1 cellular context compared by ENCODE assay signal in the genomic region with DNA sequence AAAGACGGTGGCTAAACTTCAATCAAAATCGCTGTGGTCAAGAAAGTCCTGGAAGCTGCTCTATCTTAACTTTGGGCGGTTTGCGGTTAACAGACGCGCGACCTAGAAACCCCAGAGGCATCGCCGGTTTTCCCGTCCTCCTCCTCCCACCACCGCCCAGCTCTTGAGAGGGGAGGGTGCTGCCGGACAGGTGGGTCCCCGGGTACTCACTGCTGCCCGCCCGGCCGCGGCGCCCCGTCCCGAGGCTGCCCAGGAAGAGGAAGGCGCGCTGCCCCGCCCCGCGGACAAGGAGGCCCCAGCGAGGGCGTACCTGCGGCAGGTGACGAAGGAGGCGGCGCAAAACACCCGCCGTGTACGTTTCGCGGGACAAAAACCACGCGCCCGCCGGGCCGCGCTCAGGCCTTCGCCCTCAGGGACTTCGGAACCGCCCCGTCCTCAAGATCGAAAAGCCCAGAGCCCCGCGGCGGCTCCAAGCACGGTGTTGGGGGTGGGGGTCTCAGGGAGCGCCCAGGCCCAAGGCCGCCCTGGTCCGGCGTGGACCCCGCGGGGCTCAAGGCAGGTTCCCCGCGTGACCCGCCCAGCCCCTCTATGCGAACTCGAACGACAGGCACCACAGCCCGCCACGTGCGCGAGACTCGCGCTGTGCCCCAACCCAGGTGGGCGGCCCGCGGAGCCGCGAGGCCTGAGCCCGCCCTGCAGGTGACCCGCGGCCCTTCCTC.
TF ChIP-seq lines count a peak whose summit lies in the region.

SH3YL1 (minus strand) TSS at position 259 of the 719 bp plus-strand sequence; CDS start at position 211, 48 bp downstream.

TF ChIP-seq in WTC11, 78 proteins besides CTCF, POLR2A, EP300 and RAD21 (continued from another document and continues in another):
- TF ChIP-seq ZBTB21 (CRISPR knock-in tag; IDR thresholded peaks at IDR 0.05; ENCODE audit: borderline replicate concordance) = no peak
- TF ChIP-seq HMGXB4 (CRISPR knock-in tag; IDR thresholded peaks at IDR 0.05) = no peak
- TF ChIP-seq TP53 (CRISPR knock-in tag; IDR thresholded peaks at IDR 0.05) = peak; percentile 28; the same call in 1 of the 2 replicates
- TF ChIP-seq GABPB1 (CRISPR knock-in tag; IDR thresholded peaks at IDR 0.05) = no peak
- TF ChIP-seq MLX (CRISPR knock-in tag; IDR thresholded peaks at IDR 0.05) = no peak
- TF ChIP-seq ELF4 (CRISPR knock-in tag; IDR thresholded peaks at IDR 0.05; ENCODE audit: low read depth) = 0 out of 2 replicates have a peak, but pooled peaks have one; percentile 73
- 0 out of 2 replicates have a peak, but pooled peaks have one; percentile 32 for TF ChIP-seq SMAD4 (CRISPR knock-in tag; IDR thresholded peaks at IDR 0.05)
- TF ChIP-seq ZNF512 (CRISPR knock-in tag; IDR thresholded peaks at IDR 0.05; ENCODE audit: borderline replicate concordance) = 0 out of 2 replicates have a peak, but pooled peaks have one; percentile 2
- TF ChIP-seq NFATC4 (CRISPR knock-in tag; IDR thresholded peaks at IDR 0.05) = no peak
- TF ChIP-seq, protein P1, sequence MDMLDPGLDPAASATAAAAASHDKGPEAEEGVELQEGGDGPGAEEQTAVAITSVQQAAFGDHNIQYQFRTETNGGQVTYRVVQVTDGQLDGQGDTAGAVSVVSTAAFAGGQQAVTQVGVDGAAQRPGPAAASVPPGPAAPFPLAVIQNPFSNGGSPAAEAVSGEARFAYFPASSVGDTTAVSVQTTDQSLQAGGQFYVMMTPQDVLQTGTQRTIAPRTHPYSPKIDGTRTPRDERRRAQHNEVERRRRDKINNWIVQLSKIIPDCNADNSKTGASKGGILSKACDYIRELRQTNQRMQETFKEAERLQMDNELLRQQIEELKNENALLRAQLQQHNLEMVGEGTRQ (CRISPR knock-in tag; IDR thresholded peaks at IDR 0.05) = no peak
- no peak for TF ChIP-seq ATF2 (CRISPR knock-in tag; IDR thresholded peaks at IDR 0.05; ENCODE audit: borderline replicate concordance, low read depth)
- TF ChIP-seq ESRRA (CRISPR knock-in tag; IDR thresholded peaks at IDR 0.05; ENCODE audit: borderline replicate concordance) = no peak
- no peak for TF ChIP-seq MXD4 (CRISPR knock-in tag; IDR thresholded peaks at IDR 0.05; ENCODE audit: borderline replicate concordance)
- TF ChIP-seq, protein P2, sequence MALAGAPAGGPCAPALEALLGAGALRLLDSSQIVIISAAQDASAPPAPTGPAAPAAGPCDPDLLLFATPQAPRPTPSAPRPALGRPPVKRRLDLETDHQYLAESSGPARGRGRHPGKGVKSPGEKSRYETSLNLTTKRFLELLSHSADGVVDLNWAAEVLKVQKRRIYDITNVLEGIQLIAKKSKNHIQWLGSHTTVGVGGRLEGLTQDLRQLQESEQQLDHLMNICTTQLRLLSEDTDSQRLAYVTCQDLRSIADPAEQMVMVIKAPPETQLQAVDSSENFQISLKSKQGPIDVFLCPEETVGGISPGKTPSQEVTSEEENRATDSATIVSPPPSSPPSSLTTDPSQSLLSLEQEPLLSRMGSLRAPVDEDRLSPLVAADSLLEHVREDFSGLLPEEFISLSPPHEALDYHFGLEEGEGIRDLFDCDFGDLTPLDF (CRISPR knock-in tag; IDR thresholded peaks at IDR 0.05) = 0 out of 2 replicates have a peak, but pooled peaks have one; percentile 65
- TF ChIP-seq ETV6 (CRISPR knock-in tag; IDR thresholded peaks at IDR 0.05) = peak; percentile 69; the same call in 1 of the 2 replicates
- TF ChIP-seq, protein P3, sequence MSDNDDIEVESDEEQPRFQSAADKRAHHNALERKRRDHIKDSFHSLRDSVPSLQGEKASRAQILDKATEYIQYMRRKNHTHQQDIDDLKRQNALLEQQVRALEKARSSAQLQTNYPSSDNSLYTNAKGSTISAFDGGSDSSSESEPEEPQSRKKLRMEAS (CRISPR knock-in tag; IDR thresholded peaks at IDR 0.05) = peak; percentile 55; the same call in 1 of the 2 replicates
- TF ChIP-seq, protein P4, sequence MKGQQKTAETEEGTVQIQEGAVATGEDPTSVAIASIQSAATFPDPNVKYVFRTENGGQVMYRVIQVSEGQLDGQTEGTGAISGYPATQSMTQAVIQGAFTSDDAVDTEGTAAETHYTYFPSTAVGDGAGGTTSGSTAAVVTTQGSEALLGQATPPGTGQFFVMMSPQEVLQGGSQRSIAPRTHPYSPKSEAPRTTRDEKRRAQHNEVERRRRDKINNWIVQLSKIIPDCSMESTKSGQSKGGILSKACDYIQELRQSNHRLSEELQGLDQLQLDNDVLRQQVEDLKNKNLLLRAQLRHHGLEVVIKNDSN (CRISPR knock-in tag; IDR thresholded peaks at IDR 0.05) = peak; percentile 61
- 0 out of 2 replicates have a peak, but pooled peaks have one; percentile 49 for TF ChIP-seq TEAD4 (CRISPR knock-in tag; IDR thresholded peaks at IDR 0.05)
- TF ChIP-seq, protein P5, sequence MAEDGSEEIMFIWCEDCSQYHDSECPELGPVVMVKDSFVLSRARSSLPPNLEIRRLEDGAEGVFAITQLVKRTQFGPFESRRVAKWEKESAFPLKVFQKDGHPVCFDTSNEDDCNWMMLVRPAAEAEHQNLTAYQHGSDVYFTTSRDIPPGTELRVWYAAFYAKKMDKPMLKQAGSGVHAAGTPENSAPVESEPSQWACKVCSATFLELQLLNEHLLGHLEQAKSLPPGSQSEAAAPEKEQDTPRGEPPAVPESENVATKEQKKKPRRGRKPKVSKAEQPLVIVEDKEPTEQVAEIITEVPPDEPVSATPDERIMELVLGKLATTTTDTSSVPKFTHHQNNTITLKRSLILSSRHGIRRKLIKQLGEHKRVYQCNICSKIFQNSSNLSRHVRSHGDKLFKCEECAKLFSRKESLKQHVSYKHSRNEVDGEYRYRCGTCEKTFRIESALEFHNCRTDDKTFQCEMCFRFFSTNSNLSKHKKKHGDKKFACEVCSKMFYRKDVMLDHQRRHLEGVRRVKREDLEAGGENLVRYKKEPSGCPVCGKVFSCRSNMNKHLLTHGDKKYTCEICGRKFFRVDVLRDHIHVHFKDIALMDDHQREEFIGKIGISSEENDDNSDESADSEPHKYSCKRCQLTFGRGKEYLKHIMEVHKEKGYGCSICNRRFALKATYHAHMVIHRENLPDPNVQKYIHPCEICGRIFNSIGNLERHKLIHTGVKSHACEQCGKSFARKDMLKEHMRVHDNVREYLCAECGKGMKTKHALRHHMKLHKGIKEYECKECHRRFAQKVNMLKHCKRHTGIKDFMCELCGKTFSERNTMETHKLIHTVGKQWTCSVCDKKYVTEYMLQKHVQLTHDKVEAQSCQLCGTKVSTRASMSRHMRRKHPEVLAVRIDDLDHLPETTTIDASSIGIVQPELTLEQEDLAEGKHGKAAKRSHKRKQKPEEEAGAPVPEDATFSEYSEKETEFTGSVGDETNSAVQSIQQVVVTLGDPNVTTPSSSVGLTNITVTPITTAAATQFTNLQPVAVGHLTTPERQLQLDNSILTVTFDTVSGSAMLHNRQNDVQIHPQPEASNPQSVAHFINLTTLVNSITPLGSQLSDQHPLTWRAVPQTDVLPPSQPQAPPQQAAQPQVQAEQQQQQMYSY (CRISPR knock-in tag; IDR thresholded peaks at IDR 0.05) = no peak; the same call in 1 of the 2 replicates
- TF ChIP-seq, protein P6, sequence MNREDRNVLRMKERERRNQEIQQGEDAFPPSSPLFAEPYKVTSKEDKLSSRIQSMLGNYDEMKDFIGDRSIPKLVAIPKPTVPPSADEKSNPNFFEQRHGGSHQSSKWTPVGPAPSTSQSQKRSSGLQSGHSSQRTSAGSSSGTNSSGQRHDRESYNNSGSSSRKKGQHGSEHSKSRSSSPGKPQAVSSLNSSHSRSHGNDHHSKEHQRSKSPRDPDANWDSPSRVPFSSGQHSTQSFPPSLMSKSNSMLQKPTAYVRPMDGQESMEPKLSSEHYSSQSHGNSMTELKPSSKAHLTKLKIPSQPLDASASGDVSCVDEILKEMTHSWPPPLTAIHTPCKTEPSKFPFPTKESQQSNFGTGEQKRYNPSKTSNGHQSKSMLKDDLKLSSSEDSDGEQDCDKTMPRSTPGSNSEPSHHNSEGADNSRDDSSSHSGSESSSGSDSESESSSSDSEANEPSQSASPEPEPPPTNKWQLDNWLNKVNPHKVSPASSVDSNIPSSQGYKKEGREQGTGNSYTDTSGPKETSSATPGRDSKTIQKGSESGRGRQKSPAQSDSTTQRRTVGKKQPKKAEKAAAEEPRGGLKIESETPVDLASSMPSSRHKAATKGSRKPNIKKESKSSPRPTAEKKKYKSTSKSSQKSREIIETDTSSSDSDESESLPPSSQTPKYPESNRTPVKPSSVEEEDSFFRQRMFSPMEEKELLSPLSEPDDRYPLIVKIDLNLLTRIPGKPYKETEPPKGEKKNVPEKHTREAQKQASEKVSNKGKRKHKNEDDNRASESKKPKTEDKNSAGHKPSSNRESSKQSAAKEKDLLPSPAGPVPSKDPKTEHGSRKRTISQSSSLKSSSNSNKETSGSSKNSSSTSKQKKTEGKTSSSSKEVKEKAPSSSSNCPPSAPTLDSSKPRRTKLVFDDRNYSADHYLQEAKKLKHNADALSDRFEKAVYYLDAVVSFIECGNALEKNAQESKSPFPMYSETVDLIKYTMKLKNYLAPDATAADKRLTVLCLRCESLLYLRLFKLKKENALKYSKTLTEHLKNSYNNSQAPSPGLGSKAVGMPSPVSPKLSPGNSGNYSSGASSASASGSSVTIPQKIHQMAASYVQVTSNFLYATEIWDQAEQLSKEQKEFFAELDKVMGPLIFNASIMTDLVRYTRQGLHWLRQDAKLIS (CRISPR knock-in tag; IDR thresholded peaks at IDR 0.05; ENCODE audit: borderline replicate concordance) = peak; percentile 74; the same call in 1 of the 2 replicates
- peak; percentile 19; the same call in 1 of the 2 replicates for TF ChIP-seq ZNF423 (CRISPR knock-in tag; IDR thresholded peaks at IDR 0.05)
- TF ChIP-seq ARID4B (CRISPR knock-in tag; IDR thresholded peaks at IDR 0.05; ENCODE audit: borderline replicate concordance) = peak; percentile 34; the same call in 1 of the 2 replicates
- TF ChIP-seq ZNF219 (CRISPR knock-in tag; IDR thresholded peaks at IDR 0.05; ENCODE audit: borderline replicate concordance) = peak; percentile 72; the same call in 1 of the 2 replicates
- TF ChIP-seq MYBL2 (CRISPR knock-in tag; IDR thresholded peaks at IDR 0.05) = peak; percentile 41; the same call in 1 of the 2 replicates
